In genomic region chr15:59051867-59052861, GRCh38 we compare ENCODE assay signal across 1 cellular context.
TF ChIP-seq lines count a peak whose summit lies in the region.

No MANE protein-coding gene starts in this region.

TF ChIP-seq in GM12878, 131 proteins besides CTCF, POLR2A, EP300 and RAD21 (continued from another document):
- TF ChIP-seq ZBTB11 (CRISPR knock-in tag; IDR thresholded peaks at IDR 0.05): no peak
